ENCODE assay signal across 17 cellular contexts in the genomic region with DNA sequence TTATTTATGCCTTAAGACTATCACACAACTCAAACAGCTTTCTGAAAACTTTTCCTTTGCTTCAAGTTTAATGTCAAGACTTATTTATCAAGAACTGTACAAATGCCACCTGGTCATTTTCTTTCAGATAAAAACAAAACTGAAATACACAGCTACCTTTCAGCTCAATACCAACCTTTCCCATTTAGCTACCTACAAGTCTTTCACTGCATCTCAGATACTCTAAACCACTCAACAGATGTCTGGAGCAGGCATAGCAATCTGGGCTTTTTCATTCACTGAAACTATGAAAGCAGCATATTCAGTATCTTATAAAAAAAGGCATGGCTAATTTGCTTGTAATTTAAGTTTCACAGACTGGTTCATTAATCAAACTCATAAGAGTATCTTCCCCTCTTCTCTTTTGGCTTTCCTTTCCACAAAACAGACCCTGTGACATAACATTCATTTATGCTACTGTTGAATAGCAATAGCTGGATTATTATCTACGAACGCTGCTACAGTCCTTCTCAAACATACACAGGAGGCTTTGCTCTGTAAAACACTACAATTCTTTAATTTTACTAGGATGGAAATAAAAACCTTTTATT. TPM values are rescaled to one million over a fixed set of nuclear protein-coding genes. Genes with fewer than 3 reads are reported as not detected.
A peak's percentile ranks its signal among the peaks of the same experiment; 100 is the strongest.
DNase-seq lines count a peak whose midpoint lies in the region; ATAC-seq, FAIRE-seq and TF ChIP-seq lines count a peak whose summit lies in the region.
"Had no signal": no experiment of that assay in that cellular context is flagged by ENCODE, and none has a peak within 500 bp of the region (broad histone marks: within the 10 kb centered on the region; RNA-seq: fewer than 3 reads in every experiment).

No MANE protein-coding gene starts in this region.

- H3K27ac ChIP-seq in neuronal stem cell (replicated peaks; ENCODE audit: low read length), result no peak overlapping the region
- H3K27ac ChIP-seq: foreskin keratinocyte had no signal

- no CpG with 5 or more reads among the region's 2 CpGs for WGBS in neuronal stem cell (ENCODE audit: extremely low coverage in 2 of 2, insufficient read length in 2 of 2, insufficient replicate concordance in 1 of 2), 2 donors

- H3K9me3 Mint-ChIP-seq in glutamatergic neuron (ENCODE audit: unreplicated experiment), result peaks cover 2% of the 10 kb centered on the region
- H3K9me3 Mint-ChIP-seq: activated CD4-positive, alpha-beta T cell treated with anti-CD3 and anti-CD28 coated beads, Interleukin-2, amount 10 ng/mL, durations not matched to agents 24 days and 14 days; immature natural killer cell had no signal

- H2BK120ac ChIP-seq in neuronal stem cell (ENCODE audit: low read depth, low read length), result no peak overlapping the region

- no peak overlapping the region for H2BK12ac ChIP-seq in neuronal stem cell (ENCODE audit: low read length)

- no peak overlapping the region for H3K4me3 ChIP-seq in neuronal stem cell (ENCODE audit: low read length in 2 of 2)

- H2BK5ac ChIP-seq in neuronal stem cell (ENCODE audit: low read length), result no peak overlapping the region

- peaks cover 31% of the 10 kb centered on the region for H3K4me1 Mint-ChIP-seq in glutamatergic neuron (ENCODE audit: low read depth, unreplicated experiment)

- no peak overlapping the region for H3K18ac ChIP-seq in neuronal stem cell (ENCODE audit: low read length)

- H3K23ac ChIP-seq in neuronal stem cell (ENCODE audit: low read depth, low read length, poor library complexity), result no peak overlapping the region

- H4K8ac ChIP-seq in neuronal stem cell (ENCODE audit: low read depth, low read length), result no peak overlapping the region

- H3K9ac ChIP-seq in neuronal stem cell (ENCODE audit: low read depth, low read length, poor library complexity), result no peak overlapping the region

- H2BK15ac ChIP-seq in neuronal stem cell (ENCODE audit: low read length), result no peak overlapping the region

- H3K14ac ChIP-seq in neuronal stem cell (ENCODE audit: low read length), result no peak overlapping the region

- no peaks in the 10 kb centered on the region for H3K79me1 ChIP-seq in neuronal stem cell (ENCODE audit: low read depth, low read length)

- peaks cover 0 to 2% of the 10 kb centered on the region in 2 donors for H3K4me1 ChIP-seq in neuronal stem cell (ENCODE audit: control insufficient read depth in 2 of 2, insufficient read depth in 1 of 2, low read depth in 1 of 2, low read length in 2 of 2)

- ATAC-seq in GM19467 (IDR thresholded peaks at IDR 0.05; ENCODE audit: unreplicated experiment) (peak; percentile 52), HG03175 (IDR thresholded peaks at IDR 0.05; ENCODE audit: unreplicated experiment) (no peak), Right ventricle myocardium superior (ENCODE audit: poor library complexity) (no peak)
- ATAC-seq: foreskin keratinocyte, sciatic nerve had no signal

- FAIRE-seq in D721Med (lab: Jason Lieb, UNC), result peak; percentile 16
- FAIRE-seq: endometrium had no signal

- no peaks in the 10 kb centered on the region for H3K27me3 Mint-ChIP-seq in glutamatergic neuron (ENCODE audit: unreplicated experiment)
- H3K27me3 Mint-ChIP-seq: activated CD4-positive, alpha-beta T cell treated with anti-CD3 and anti-CD28 coated beads, Interleukin-2, amount 10 ng/mL, durations not matched to agents 24 days and 14 days had no signal

- TF ChIP-seq CTCF in D721Med (IDR thresholded peaks at IDR 0.05; ENCODE audit: insufficient read depth, missing control alignments), result no peak
- no peak for TF ChIP-seq CTCF in glutamatergic neuron (IDR thresholded peaks at IDR 0.05; ENCODE audit: partially characterized antibody, unreplicated experiment)

- peak overlapping the region; percentile 13 for H3K4me3 Mint-ChIP-seq in glutamatergic neuron (ENCODE audit: unreplicated experiment)

- peaks cover 0 to 5% of the 10 kb centered on the region in 2 donors for H3K9me3 ChIP-seq in neuronal stem cell (replicated peaks in 1 of 2; ENCODE audit: control insufficient read depth in 2 of 2, insufficient read depth in 1 of 2, low read depth in 1 of 2, low read length in 2 of 2)

- no peaks in the 10 kb centered on the region for H3K27me3 ChIP-seq in neuronal stem cell (ENCODE audit: control insufficient read depth in 3 of 3, insufficient read depth in 3 of 3, low read depth in 1 of 3, low read length in 3 of 3)
- H3K27me3 ChIP-seq: foreskin keratinocyte had no signal

- H3K27ac Mint-ChIP-seq in glutamatergic neuron (ENCODE audit: unreplicated experiment), result no peak overlapping the region

- H3K4me2 ChIP-seq in neuronal stem cell (ENCODE audit: insufficient read depth, low read length, poor library complexity, severe bottlenecking), result no peak overlapping the region

- H2AFZ ChIP-seq in neuronal stem cell (ENCODE audit: low read length), result no peak overlapping the region

- H4K91ac ChIP-seq in neuronal stem cell (ENCODE audit: low read depth, low read length, poor library complexity), result no peak overlapping the region

- no peak overlapping the region for H3K4ac ChIP-seq in neuronal stem cell (ENCODE audit: low read length)

- no peak overlapping the region for H2AK5ac ChIP-seq in neuronal stem cell (ENCODE audit: low read depth, low read length)

- H3K36me3 Mint-ChIP-seq in glutamatergic neuron (ENCODE audit: unreplicated experiment), result no peaks in the 10 kb centered on the region

- DNase-seq in D721Med (ENCODE audit: insufficient read length, low spot score) (no peak), NCI-H69 (lab: John Stamatoyannopoulos, UW) (peak; percentile 46), glutamatergic neuron (no peak), neuronal stem cell (ENCODE audit: low spot score) (no peak), NK-92 (lab: John Stamatoyannopoulos, UW; ENCODE audit: unreplicated experiment) (no peak), Right ventricle myocardium superior (no peak)
- DNase-seq: activated CD4-positive, alpha-beta T cell treated with anti-CD3 and anti-CD28 coated beads, Interleukin-2, amount 10 ng/mL, durations not matched to agents 24 days and 14 days; activated T-cell treated with anti-CD3 and anti-CD28 coated beads, Interleukin-2, amount 50 U/mL, for 1 hour; DMS53; foreskin keratinocyte; immature natural killer cell; NCI-H1694 treated with DMSO at 0.1 percent for 48 hours; T1000 had no signal

- H3K36me3 ChIP-seq in neuronal stem cell (replicated peaks in 1 of 2; ENCODE audit: control insufficient read depth in 2 of 2, insufficient read depth in 2 of 2, low read length in 2 of 2), result peaks cover 18 to 92% of the 10 kb centered on the region in 2 donors

- intact Hi-C loops in Right ventricle myocardium superior (cut with DNase I), result no loop called here

RNA-seq across cellular contexts. Expression of a gene that starts 8.2 kb away (rescaled TPM):
- 108 TPM for total RNA-seq in glutamatergic neuron (ENCODE audit: unreplicated experiment)
- 93.0 TPM for polyA plus RNA-seq in neuronal stem cell (2013, experiment 1 of 2)
- polyA plus RNA-seq in neuronal stem cell (2013, experiment 2 of 2), result 96.4 TPM
- 25.0 TPM for total RNA-seq in Right ventricle myocardium superior

RNA-seq across cellular contexts. Expression of a gene that starts 53.3 kb away (rescaled TPM):
- total RNA-seq in glutamatergic neuron (ENCODE audit: unreplicated experiment), result 47.0 TPM
- 150 TPM for polyA plus RNA-seq in neuronal stem cell (2013, experiment 1 of 2)
- 156 TPM for polyA plus RNA-seq in neuronal stem cell (2013, experiment 2 of 2)
- total RNA-seq in Right ventricle myocardium superior, result not detected

Comparison
In these comparisons a context has a peak if more than half of its experiments do, and no peak if none do; other contexts are left out.
1. RNA of a gene that starts 53.3 kb away (total RNA-seq): 47.0 TPM in glutamatergic neuron (single experiment); not detected in Right ventricle myocardium superior (single experiment); every median in the first group is over 10 times any median in the second.